32 cellular contexts compared by ENCODE assay signal in the genomic region with DNA sequence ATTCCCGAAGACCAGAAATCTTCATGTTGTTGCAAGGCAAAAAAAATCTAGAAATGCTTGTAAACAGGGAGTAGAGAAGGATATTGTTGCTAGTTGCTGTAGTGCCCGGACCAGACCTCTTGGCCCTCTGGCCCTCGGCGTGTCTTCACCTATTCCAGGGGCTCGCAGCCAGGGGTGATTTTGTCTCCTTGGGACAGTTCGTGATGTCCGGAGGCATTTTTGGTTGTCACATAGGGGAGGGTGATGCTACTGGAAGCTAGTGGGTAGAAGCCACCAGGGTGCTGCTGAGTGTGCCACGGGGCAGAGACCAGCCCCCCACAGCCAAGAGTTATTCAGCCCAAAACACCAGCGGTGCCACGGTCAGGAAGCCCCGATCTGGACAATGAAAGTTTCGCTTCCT.
"Had no signal": no experiment of that assay in that cellular context is flagged by ENCODE, and none has a peak within 500 bp of the region (broad histone marks: within the 10 kb centered on the region; RNA-seq: fewer than 3 reads in every experiment).

No MANE protein-coding gene starts in this region.

- H3K27me3 ChIP-seq: adrenal gland, body of pancreas, breast epithelium, Peyer's patch had no signal

- H3K27ac Mint-ChIP-seq: activated B cell treated with CpG ODN at 0.5 μM for 24 hours; activated CD4-positive, alpha-beta memory T cell treated with anti-CD3 and anti-CD28 coated beads for 36 hours; activated naive CD4-positive, alpha-beta T cell treated with anti-CD3 and anti-CD28 coated beads for 36 hours; activated naive CD4-positive, alpha-beta T cell treated with anti-CD3 and anti-CD28 coated beads, Interleukin-2, amount 50 U/mL, for 72 hours had no signal

- H3K36me3 Mint-ChIP-seq: activated CD4-positive, alpha-beta memory T cell treated with anti-CD3 and anti-CD28 coated beads for 36 hours had no signal

- H3K9me3 ChIP-seq: adrenal gland, body of pancreas, breast epithelium, Peyer's patch had no signal

- H3K36me3 ChIP-seq: adrenal gland, breast epithelium had no signal

- H3K27me3 Mint-ChIP-seq: activated B cell treated with CpG ODN at 0.5 μM for 24 hours had no signal

- H3K4me3 Mint-ChIP-seq: activated B cell treated with CpG ODN at 0.5 μM for 24 hours; activated CD4-positive, alpha-beta memory T cell treated with anti-CD3 and anti-CD28 coated beads for 36 hours; activated naive CD4-positive, alpha-beta T cell treated with anti-CD3 and anti-CD28 coated beads for 36 hours had no signal

- H3K4me1 ChIP-seq: adrenal gland, body of pancreas, breast epithelium, Peyer's patch had no signal

- H3K4me1 Mint-ChIP-seq: activated B cell treated with CpG ODN at 0.5 μM for 24 hours had no signal

- DNase-seq: activated B cell treated with CpG ODN at 0.5 μM for 24 hours; activated CD4-positive, alpha-beta memory T cell treated with anti-CD3 and anti-CD28 coated beads for 36 hours; activated CD4-positive, alpha-beta T cell treated with anti-CD3 and anti-CD28 coated beads for 4 hours; activated CD4-positive, alpha-beta T cell treated with anti-CD3 and anti-CD28 coated beads, Interleukin-2, amount 50 U/mL, for 1 hour; activated CD4-positive, CD25-positive, alpha-beta regulatory T cell treated with anti-CD3 and anti-CD28 coated beads, Interleukin-2, amount 50 U/mL, for 72 hours; activated CD8-positive, alpha-beta memory T cell treated with anti-CD3 and anti-CD28 coated beads, Interleukin-2, amount 50 U/mL, for 48 hours; activated gamma-delta T cell; activated naive CD4-positive, alpha-beta T cell treated with anti-CD3 and anti-CD28 coated beads for 36 hours; activated T-cell treated with anti-CD3 and anti-CD28 coated beads, Interleukin-2, amount 50 U/mL, for 48 hours; body of pancreas; NCI-H1092 treated with DMSO at 0.1 percent for 48 hours; NCI-H1417; NCI-H146; NCI-H187; NCI-H2029 treated with DMSO at 0.1 percent for 48 hours; NCI-H226; NCI-H446 treated with DMSO at 0.1 percent for 48 hours; NCI-H524; NCI-H69; NCI-H82; PC-3; RPMI8226; SW 1271; T-helper 1 cell; T-helper 2 cell; T-helper 9 cell had no signal

- H3K27ac ChIP-seq: adrenal gland, body of pancreas, breast epithelium, Peyer's patch, VCaP had no signal

- H3K4me3 ChIP-seq: adrenal gland, body of pancreas, breast epithelium, K562, Peyer's patch had no signal
